6 cellular contexts compared by ENCODE assay signal in genomic region chrX:94389044-94389443, GRCh38.
"Had no signal": no experiment of that assay in that cellular context is flagged by ENCODE, and none has a peak within 500 bp of the region (broad histone marks: within the 10 kb centered on the region; RNA-seq: fewer than 3 reads in every experiment).

No MANE protein-coding gene starts in this region.

- H3K36me3 Mint-ChIP-seq: IgD-negative memory B cell had no signal

- ATAC-seq: HepG2, K562 had no signal

- H3K4me1 Mint-ChIP-seq: IgD-negative memory B cell had no signal

- H3K27ac Mint-ChIP-seq: IgD-negative memory B cell had no signal

- H3K4me3 ChIP-seq: K562 had no signal

- DNase-seq: IMR-90, KBM-7, KG1 had no signal

- H3K4me3 Mint-ChIP-seq: IgD-negative memory B cell had no signal

- H3K27me3 Mint-ChIP-seq: IgD-negative memory B cell had no signal
